11 cellular contexts compared by ENCODE assay signal in the genomic region with DNA sequence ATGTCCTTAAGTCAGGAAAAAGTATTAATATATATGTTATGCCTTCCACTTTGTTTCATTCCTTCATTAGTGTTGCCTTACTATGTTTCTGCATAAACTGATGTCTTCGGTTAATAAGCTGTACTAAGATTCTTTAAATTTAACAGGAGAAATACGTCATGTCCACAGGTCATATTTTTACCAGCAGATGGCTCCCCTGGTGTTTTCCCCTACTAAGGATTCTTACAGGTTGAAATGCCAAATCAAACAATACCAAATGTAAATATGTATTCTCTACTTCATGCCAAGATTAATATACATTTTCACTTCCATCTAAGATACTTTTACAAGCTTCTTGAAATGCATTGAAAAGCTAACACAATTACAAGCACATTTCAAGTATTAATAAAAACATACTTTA.
DNase-seq lines count a peak whose midpoint lies in the region; ATAC-seq and TF ChIP-seq lines count a peak whose summit lies in the region.
"Had no signal": no experiment of that assay in that cellular context is flagged by ENCODE, and none has a peak within 500 bp of the region (broad histone marks: within the 10 kb centered on the region; RNA-seq: fewer than 3 reads in every experiment).

No MANE protein-coding gene starts in this region.

- H3K9me3 Mint-ChIP-seq in nephron (peaks cover 4% of the 10 kb centered on the region), WTC11 (peaks cover 7% of the 10 kb centered on the region)

- no peaks in the 10 kb centered on the region for H3K4me1 Mint-ChIP-seq in nephron
- H3K4me1 Mint-ChIP-seq in WTC11 = no peaks in the 10 kb centered on the region
- H3K4me1 Mint-ChIP-seq: naive thymus-derived CD4-positive, alpha-beta T cell; stimulated activated effector memory CD8-positive, alpha-beta T cell treated with anti-CD3 and anti-CD28 coated beads, Interleukin-12 subunit alpha, Interleukin-12 subunit beta, amount 100 ng/mL, for 72 hours had no signal

- H3K27ac Mint-ChIP-seq in nephron (no peak overlapping the region), WTC11 (no peak overlapping the region)
- H3K27ac Mint-ChIP-seq: naive thymus-derived CD4-positive, alpha-beta T cell; stimulated activated effector memory CD8-positive, alpha-beta T cell treated with anti-CD3 and anti-CD28 coated beads, Interleukin-12 subunit alpha, Interleukin-12 subunit beta, amount 100 ng/mL, for 72 hours had no signal

- POLR2A ChIA-PET in WTC11 (lab: Charles Lee) = no interaction called here

- H3K27me3 Mint-ChIP-seq in nephron (ENCODE audit: low read depth) = no peaks in the 10 kb centered on the region
- H3K27me3 Mint-ChIP-seq in WTC11 (ENCODE audit: low read depth) = no peaks in the 10 kb centered on the region
- H3K27me3 Mint-ChIP-seq: naive thymus-derived CD4-positive, alpha-beta T cell had no signal

- no peaks in the 10 kb centered on the region for H3K36me3 Mint-ChIP-seq in nephron (ENCODE audit: low read depth)
- no peaks in the 10 kb centered on the region; the same call in 1 of the 2 replicates for H3K36me3 Mint-ChIP-seq in WTC11
- H3K36me3 Mint-ChIP-seq: naive thymus-derived CD4-positive, alpha-beta T cell; stimulated activated effector memory CD8-positive, alpha-beta T cell treated with anti-CD3 and anti-CD28 coated beads, Interleukin-12 subunit alpha, Interleukin-12 subunit beta, amount 100 ng/mL, for 72 hours had no signal

- TF ChIP-seq CTCF in nephron (IDR thresholded peaks at IDR 0.05; ENCODE audit: unreplicated experiment in 3 of 3) (peak in 2 of 3 experiments; percentile 13 to 34), WTC11 (IDR thresholded peaks at IDR 0.05) (no peak)

- CTCF ChIA-PET in WTC11 (lab: Charles Lee) = no interaction called here

- ATAC-seq in WTC11 = no peak
- ATAC-seq: naive thymus-derived CD4-positive, alpha-beta T cell; stimulated activated effector memory CD8-positive, alpha-beta T cell treated with anti-CD3 and anti-CD28 coated beads, Interleukin-12 subunit alpha, Interleukin-12 subunit beta, amount 100 ng/mL, for 72 hours had no signal

- DNase-seq in NCI-H1694 (lab: John Stamatoyannopoulos, UW) (peak; percentile 2), NCI-H1694 treated with DMSO at 0.1 percent for 48 hours (lab: John Stamatoyannopoulos, UW) (no peak), NAMALWA (ENCODE audit: low spot score) (peak; percentile 34), RKO (ENCODE audit: low spot score) (peak; percentile 61), AG20443 (ENCODE audit: low spot score) (no peak), WTC11 (ENCODE audit: low spot score) (no peak)
- no peak for DNase-seq in stimulated activated CD4-positive, alpha-beta T cell treated with anti-CD3 and anti-CD28 coated beads, Interleukin-4, amount 100 ng/mL, for 4 hours
- DNase-seq: caudate nucleus; naive thymus-derived CD4-positive, alpha-beta T cell had no signal

- H3K4me3 Mint-ChIP-seq in nephron (no peak overlapping the region), WTC11 (no peak overlapping the region)
- H3K4me3 Mint-ChIP-seq: naive thymus-derived CD4-positive, alpha-beta T cell; stimulated activated effector memory CD8-positive, alpha-beta T cell treated with anti-CD3 and anti-CD28 coated beads, Interleukin-12 subunit alpha, Interleukin-12 subunit beta, amount 100 ng/mL, for 72 hours had no signal

TF ChIP-seq in WTC11, 78 proteins besides CTCF, POLR2A, EP300 and RAD21:
- TF ChIP-seq RORB (CRISPR knock-in tag; IDR thresholded peaks at IDR 0.05) = no peak

Comparison
In these comparisons a context has a peak if more than half of its experiments do, and no peak if none do; other contexts are left out.
1. DNase-seq: peak in NCI-H1694 (single experiment), NAMALWA (single experiment) and RKO (single experiment); none in NCI-H1694 treated with DMSO at 0.1 percent for 48 hours (single experiment), AG20443 (single experiment), WTC11 (single experiment) and stimulated activated CD4-positive, alpha-beta T cell treated with anti-CD3 and anti-CD28 coated beads, Interleukin-4, amount 100 ng/mL, for 4 hours (0 of 2).